Comparison of ENCODE assay signal across 19 cellular contexts in the genomic region with DNA sequence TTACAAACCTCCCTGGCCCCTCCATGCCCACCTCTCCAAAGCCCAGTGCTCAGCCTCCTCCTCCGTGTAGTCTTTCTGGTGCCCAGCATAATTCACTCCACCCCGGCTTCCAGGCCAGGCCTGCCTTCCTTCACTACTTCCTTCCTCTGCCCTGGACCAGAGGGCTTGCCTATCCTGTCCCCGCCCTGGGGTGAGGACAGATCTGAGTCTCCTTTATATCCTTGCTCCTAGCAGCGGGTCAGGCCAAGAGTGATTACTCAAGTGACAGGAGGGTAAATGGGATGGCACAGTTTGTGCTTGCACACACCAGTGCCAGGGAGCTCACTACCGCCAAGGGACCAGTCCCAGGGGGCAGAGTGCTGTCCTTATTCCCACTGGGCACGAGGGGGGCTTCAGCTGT. TPM values are rescaled to one million over a fixed set of nuclear protein-coding genes. Genes with fewer than 3 reads are reported as not detected.
"Had no signal": no experiment of that assay in that cellular context is flagged by ENCODE, and none has a peak within 500 bp of the region (broad histone marks: within the 10 kb centered on the region; RNA-seq: fewer than 3 reads in every experiment).

No MANE protein-coding gene starts in this region.

- H3K4me1 Mint-ChIP-seq: stimulated activated naive B cell treated with anti-CD40 and anti-IgM and Interleukin-4, amounts not matched to agents 10 μg/mL and 1 μg/mL and 100 μg/mL, for 72 hours; T-cell had no signal

- H3K9me3 ChIP-seq: breast epithelium had no signal

- H3K36me3 ChIP-seq: breast epithelium had no signal

- DNase-seq: activated CD4-positive, alpha-beta T cell treated with anti-CD3 and anti-CD28 coated beads for 1 hour; activated CD4-positive, alpha-beta T cell treated with anti-CD3 and anti-CD28 coated beads, Interleukin-2, amount 50 U/mL, for 4 hours; activated naive CD4-positive, alpha-beta T cell treated with anti-CD3 and anti-CD28 coated beads for 36 hours; activated naive CD8-positive, alpha-beta T cell treated with anti-CD3 and anti-CD28 coated beads, Interleukin-2, amount 50 U/mL, for 24 hours; activated T-cell treated with anti-CD3 and anti-CD28 coated beads for 4 hours; aorta; foreskin fibroblast; immature natural killer cell; midbrain; naive B cell; nucleus accumbens; stimulated activated naive B cell treated with anti-CD40 and anti-IgM and Interleukin-4, amounts not matched to agents 10 μg/mL and 1 μg/mL and 100 μg/mL, for 72 hours; substantia nigra; T-cell; T-helper 9 cell had no signal

- ATAC-seq: activated naive CD8-positive, alpha-beta T cell treated with anti-CD3 and anti-CD28 coated beads, Interleukin-2, amount 50 U/mL, for 24 hours; T-cell had no signal

- H3K9me3 Mint-ChIP-seq: activated naive CD4-positive, alpha-beta T cell treated with anti-CD3 and anti-CD28 coated beads for 36 hours; activated naive CD8-positive, alpha-beta T cell treated with anti-CD3 and anti-CD28 coated beads, Interleukin-2, amount 50 U/mL, for 24 hours; activated T-helper 2 cell treated with anti-CD3 and anti-CD28 coated beads, Interferon-gamma antibody, Interleukin-2, Interleukin-4, amounts not matched to agents 10 μg/mL and 5 μg/mL and 100 μg/mL, durations not matched to agents 14 hours and 24 hours and 36 hours; immature natural killer cell; stimulated activated naive B cell treated with anti-CD40 and anti-IgM and Interleukin-4, amounts not matched to agents 10 μg/mL and 1 μg/mL and 100 μg/mL, for 72 hours; T-cell; type B pancreatic cell had no signal

- H3K36me3 Mint-ChIP-seq: immature natural killer cell; naive B cell; stimulated activated naive B cell treated with anti-CD40 and anti-IgM and Interleukin-4, amounts not matched to agents 10 μg/mL and 1 μg/mL and 100 μg/mL, for 72 hours; T-cell; type B pancreatic cell had no signal

- H3K27ac ChIP-seq: breast epithelium, SK-N-MC had no signal

- H3K27ac Mint-ChIP-seq: activated naive CD4-positive, alpha-beta T cell treated with anti-CD3 and anti-CD28 coated beads for 36 hours; activated naive CD8-positive, alpha-beta T cell treated with anti-CD3 and anti-CD28 coated beads, Interleukin-2, amount 50 U/mL, for 24 hours; activated T-helper 2 cell treated with anti-CD3 and anti-CD28 coated beads, Interferon-gamma antibody, Interleukin-2, Interleukin-4, amounts not matched to agents 10 μg/mL and 5 μg/mL and 100 μg/mL, durations not matched to agents 14 hours and 24 hours and 36 hours; naive B cell; stimulated activated naive B cell treated with anti-CD40 and anti-IgM and Interleukin-4, amounts not matched to agents 10 μg/mL and 1 μg/mL and 100 μg/mL, for 72 hours; T-cell; type B pancreatic cell had no signal

- H3K4me3 Mint-ChIP-seq: activated naive CD4-positive, alpha-beta T cell treated with anti-CD3 and anti-CD28 coated beads for 36 hours; activated naive CD8-positive, alpha-beta T cell treated with anti-CD3 and anti-CD28 coated beads, Interleukin-2, amount 50 U/mL, for 24 hours; immature natural killer cell; naive B cell; stimulated activated naive B cell treated with anti-CD40 and anti-IgM and Interleukin-4, amounts not matched to agents 10 μg/mL and 1 μg/mL and 100 μg/mL, for 72 hours; T-cell; type B pancreatic cell had no signal

- H3K27me3 ChIP-seq: breast epithelium had no signal

- H3K4me3 ChIP-seq: breast epithelium, SK-N-MC had no signal

RNA-seq across cellular contexts. Expression of gene SCUBE1, which starts 48.0 kb away (rescaled TPM):
- total RNA-seq: activated naive CD4-positive, alpha-beta T cell treated with anti-CD3 and anti-CD28 coated beads for 36 hours; activated T-helper 2 cell treated with anti-CD3 and anti-CD28 coated beads, Interferon-gamma antibody, Interleukin-2, Interleukin-4, amounts not matched to agents 10 μg/mL and 5 μg/mL and 100 μg/mL, durations not matched to agents 14 hours and 24 hours and 36 hours had no signal
